Comparison of ENCODE assay signal across 13 cellular contexts in the genomic region with DNA sequence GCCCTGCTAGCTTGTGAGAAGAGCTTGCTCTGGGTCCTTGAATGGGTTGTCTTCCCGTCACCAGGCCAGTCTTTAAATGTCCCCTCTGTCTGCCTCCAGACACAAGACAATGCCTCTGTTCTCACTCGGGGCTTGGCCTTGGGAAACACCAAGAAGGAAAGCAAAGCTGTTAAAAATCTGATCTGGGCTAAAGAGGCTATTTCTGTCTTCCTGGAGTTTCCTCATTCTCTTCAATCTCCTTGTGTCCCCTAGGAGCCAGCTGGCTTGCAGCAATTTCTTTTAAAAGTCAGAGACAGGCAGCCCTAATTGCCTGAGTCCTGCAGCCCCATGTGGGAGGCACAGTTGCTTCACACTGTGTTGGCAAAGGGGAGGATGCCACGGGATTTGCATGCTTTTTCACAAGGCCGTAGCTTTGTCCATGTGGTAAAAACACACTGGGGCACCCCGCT. TPM values are rescaled to one million over a fixed set of nuclear protein-coding genes. Genes with fewer than 3 reads are reported as not detected.
DNase-seq lines count a peak whose midpoint lies in the region; ATAC-seq, FAIRE-seq and TF ChIP-seq lines count a peak whose summit lies in the region.
"Had no signal": no experiment of that assay in that cellular context is flagged by ENCODE, and none has a peak within 500 bp of the region (broad histone marks: within the 10 kb centered on the region; RNA-seq: fewer than 3 reads in every experiment).

No MANE protein-coding gene starts in this region.

- no peak overlapping the region for H2AFZ ChIP-seq in GM12878 (ENCODE audit: control insufficient read depth, low read depth, low read length)

- H3K79me2 ChIP-seq in GM12878 (ENCODE audit: control insufficient read depth, insufficient read depth, low read length) = no peaks in the 10 kb centered on the region

- H3K4me1 Mint-ChIP-seq in stimulated activated naive B cell treated with anti-CD40 and anti-IgM and Interleukin-4, amounts not matched to agents 10 μg/mL and 1 μg/mL and 100 μg/mL, for 72 hours = peaks cover 34 to 53% of the 10 kb centered on the region in 2 donors

- no peak overlapping the region for H3K4me2 ChIP-seq in GM12878 (ENCODE audit: control insufficient read depth, insufficient read depth)

- H3K27me3 Mint-ChIP-seq in stimulated activated naive B cell treated with anti-CD40 and anti-IgM and Interleukin-4, amounts not matched to agents 10 μg/mL and 1 μg/mL and 100 μg/mL, for 72 hours = peaks cover 41 to 44% of the 10 kb centered on the region in 2 donors

- peak overlapping the region; percentile 10 for H3K27ac Mint-ChIP-seq in stimulated activated naive B cell treated with anti-CD40 and anti-IgM and Interleukin-4, amounts not matched to agents 10 μg/mL and 1 μg/mL and 100 μg/mL, for 72 hours

- H3K9ac ChIP-seq in GM12878 (ENCODE audit: control insufficient read depth, insufficient read depth, low read length) = no peak overlapping the region

- no peak for TF ChIP-seq POLR2A in GM12878 (IDR thresholded peaks at IDR 0.05; ENCODE audit: low read depth, low read length)

- no peaks in the 10 kb centered on the region for H3K9me3 Mint-ChIP-seq in stimulated activated naive B cell treated with anti-CD40 and anti-IgM and Interleukin-4, amounts not matched to agents 10 μg/mL and 1 μg/mL and 100 μg/mL, for 72 hours

- no peak for TF ChIP-seq CTCF in GM12878 (IDR thresholded peaks at IDR 0.05 in 2 of 3, conservative IDR thresholded peaks at IDR 0.05 in 1 of 3; ENCODE audit: control insufficient read depth in 2 of 3, extremely low read depth in 1 of 3, insufficient read depth in 1 of 3, low read depth in 3 of 3, low read length in 3 of 3)

- H3K27me3 ChIP-seq in GM12878 (replicated peaks in 1 of 2; ENCODE audit: control insufficient read depth in 2 of 2, insufficient read depth in 2 of 2, low read length in 1 of 2) = no peaks in the 10 kb centered on the region

- H3K9me3 ChIP-seq in GM12878 (replicated peaks; ENCODE audit: control insufficient read depth, insufficient read depth, low read length) = no peaks in the 10 kb centered on the region; the same call in 2 of the 3 replicates
- H3K9me3 ChIP-seq: neutrophil, upper lobe of right lung had no signal

- ATAC-seq in GM12878 = 0 out of 3 replicates have a peak, but pooled peaks have one; percentile 11
- no peak for ATAC-seq in stimulated activated naive B cell treated with anti-CD40 and anti-IgM and Interleukin-4, amounts not matched to agents 10 μg/mL and 1 μg/mL and 100 μg/mL, for 72 hours (replicated peaks)
- ATAC-seq: upper lobe of right lung had no signal

- H3K36me3 ChIP-seq in GM12878 (ENCODE audit: control insufficient read depth in 2 of 2, insufficient read depth in 2 of 2, low read length in 1 of 2) = no peaks in the 10 kb centered on the region
- H3K36me3 ChIP-seq: neutrophil, upper lobe of right lung had no signal

- POLR2A ChIA-PET in GM12878 (lab: Charles Lee) = interaction anchor here (0.6 kb wide), 1 partner anchor 12 kb away, joined by 4 read pairs; no protein-coding TSS in a partner anchor

- no peak for FAIRE-seq in GM12878 (lab: Jason Lieb, UNC)

- H3K4me3 Mint-ChIP-seq in stimulated activated naive B cell treated with anti-CD40 and anti-IgM and Interleukin-4, amounts not matched to agents 10 μg/mL and 1 μg/mL and 100 μg/mL, for 72 hours = no peak overlapping the region

- no peaks in the 10 kb centered on the region for H4K20me1 ChIP-seq in GM12878 (ENCODE audit: control insufficient read depth, insufficient read depth)

- no peak for TF ChIP-seq EP300 in GM12878 (IDR thresholded peaks at IDR 0.05; ENCODE audit: borderline replicate concordance in 1 of 2, control insufficient read depth in 1 of 2, low read depth in 2 of 2, low read length in 2 of 2)

- in situ Hi-C loops in GM12878 (cut with MboI) = loop anchor here (10.0 to 25.0 kb wide), 2 partner anchors 62 to 1864 kb away; partner anchors contain the start of gene TTYH2

- SMC1A ChIA-PET in GM12878 (lab: Charles Lee; ENCODE audit: uncharacterized antibody, unreplicated experiment) = interaction anchor here (0.8 to 1.3 kb wide), 2 partner anchors 20 to 64 kb away, joined by 3 to 6 read pairs; no protein-coding TSS in a partner anchor

- TF ChIP-seq RAD21 in GM12878 (IDR thresholded peaks at IDR 0.05; ENCODE audit: insufficient read depth, low read depth, low read length) = no peak

- CTCF ChIA-PET in GM12878 (lab: Yijun Ruan, JAX) = interaction anchor here (1.4 to 3.0 kb wide), 4 partner anchors 8 to 91 kb away, joined by 4 to 26 read pairs (median 12); partner anchors contain the start of gene GPR142

- H3K4me3 ChIP-seq in GM12878 = no peak overlapping the region
- H3K4me3 ChIP-seq: upper lobe of right lung had no signal

- intact Hi-C loops in GM12878 (cut with micrococcal nuclease; ENCODE audit: unreplicated experiment) = no loop called here

- H3K4me1 ChIP-seq in GM12878 (ENCODE audit: control insufficient read depth, insufficient read depth, low read length) = peaks cover 32% of the 10 kb centered on the region

- H3K27ac ChIP-seq in GM12878 (ENCODE audit: control insufficient read depth, insufficient read depth) = peak overlapping the region; percentile 8; the same call in 1 of the 2 replicates
- H3K27ac ChIP-seq: neutrophil, upper lobe of right lung had no signal

- no peaks in the 10 kb centered on the region for H3K36me3 Mint-ChIP-seq in stimulated activated naive B cell treated with anti-CD40 and anti-IgM and Interleukin-4, amounts not matched to agents 10 μg/mL and 1 μg/mL and 100 μg/mL, for 72 hours

- WGBS in GM12878 (ENCODE audit: insufficient coverage, insufficient replicate concordance, low lambda C conversion rate, missing lambda C conversion rate) = 17% methylated on average over 5 of the region's 5 CpGs

- no TSS peak for BruUV-seq in GM12878 (replicated peaks; lab: Mats Ljungman, UMichigan)

- peak; percentile 25 for DNase-seq in NCI-H2227 (lab: John Stamatoyannopoulos, UW; ENCODE audit: unreplicated experiment)
- no peak for DNase-seq in NCI-H2227 treated with DMSO at 0.1 percent for 48 hours (lab: John Stamatoyannopoulos, UW)
- DNase-seq in GM12878 (ENCODE audit: low read depth, low spot score) = no peak
- DNase-seq in iPS-NIHi11 (ENCODE audit: low spot score) = peak; percentile 5
- no peak for DNase-seq in stimulated activated naive B cell treated with anti-CD40 and anti-IgM and Interleukin-4, amounts not matched to agents 10 μg/mL and 1 μg/mL and 100 μg/mL, for 72 hours
- no peak for DNase-seq in NCI-H345 treated with DMSO at 0.1 percent for 48 hours (lab: John Stamatoyannopoulos, UW; ENCODE audit: unreplicated experiment)
- DNase-seq in NCI-H446 (lab: John Stamatoyannopoulos, UW) = no peak
- no peak for DNase-seq in kidney glomerular epithelial cell (lab: John Stamatoyannopoulos, UW)
- DNase-seq: activated gamma-delta T cell treated with Interleukin-2 at 50 U/mL for 16 hours, NCI-H2107, upper lobe of right lung had no signal

- RAD21 ChIA-PET in GM12878 (lab: Charles Lee; ENCODE audit: unreplicated experiment) = interaction anchor here (1.0 to 2.1 kb wide), 3 partner anchors 8 to 19 kb away, joined by 3 to 11 read pairs (median 6); no protein-coding TSS in a partner anchor

TF ChIP-seq in GM12878, 131 proteins besides CTCF, POLR2A, EP300 and RAD21 (continues in another document):
- TF ChIP-seq HDAC6 (IDR thresholded peaks at IDR 0.05; ENCODE audit: unreplicated experiment) (no peak), BHLHE40 (IDR thresholded peaks at IDR 0.05; ENCODE audit: borderline replicate concordance in 1 of 2, low read depth in 2 of 2, low read length in 1 of 2) (peak in 1 of 2 experiments; percentile 11; a peak in 1 of 4 replicates), POU2F2 (IDR thresholded peaks at IDR 0.05; ENCODE audit: borderline replicate concordance, low read depth, low read length) (peak; percentile 49; the same call in 1 of the 3 replicates), NFYA (IDR thresholded peaks at IDR 0.05; ENCODE audit: borderline replicate concordance, low read depth, low read length) (no peak)

RNA-seq across cellular contexts. Expression of gene DNAI2, which starts 2.6 kb away (rescaled TPM):
- 3.2 and 3.4 TPM in 2 replicates for total RNA-seq in GM12878 (2013; cell fraction: nucleolus; rRNA removed)
- total RNA-seq in GM12878 (2014; rRNA removed) (0.06 TPM in 1 of 2 replicates, not detected in the other), GM12878 (2014; rRNA removed; fragmentation: Illumina TruSeq; extraction: Trizol) (0.13 and 0.14 TPM in 2 replicates), GM12878 (2021) (0.15 and 0.21 TPM in 2 replicates)
- polyA plus RNA-seq in GM12878 (2011; ENCODE audit: low read depth) = 0.20 TPM
- polyA plus RNA-seq in GM12878 (2011; rRNA removed) (1.0 and 1.8 TPM in 2 replicates), GM12878 (2014; fragmentation: Illumina TruSeq; extraction: Trizol) (0.10 TPM in 1 of 2 replicates, not detected in the other), GM12878 (2014; fragmentation: Nextera tagmentation; extraction: Ambion mirVana) (under 1 TPM; 0.04 to 0.08 TPM), GM12878 (2014; rRNA removed) (0.06 and 0.14 TPM in 2 replicates), GM12878 (2016; fragmentation: Nextera tagmentation; extraction: Ambion mirVana) (under 1 TPM; 0.13 to 0.19 TPM)
- polyA plus RNA-seq in GM12878 (2011; cell fraction: cytosol; rRNA removed) = 0.90 and 1.6 TPM in 2 replicates
- 6.5 and 10.4 TPM in 2 replicates for polyA plus RNA-seq in GM12878 (2011; cell fraction: nucleus; rRNA removed)
- polyA plus RNA-seq in GM12878 (2012) = 0.08 and 0.44 TPM in 2 replicates
- 0.73 and 0.93 TPM in 2 replicates for polyA minus RNA-seq in GM12878 (2011; rRNA and poly(A)+ RNA removed)
- 0.62 TPM in 1 of 2 replicates, not detected in the other for polyA minus RNA-seq in GM12878 (2011; cell fraction: cytosol; rRNA and poly(A)+ RNA removed)
- polyA minus RNA-seq in GM12878 (2011; cell fraction: nucleus; rRNA and poly(A)+ RNA removed) = 1.5 and 2.1 TPM in 2 replicates
- total RNA-seq: A172, upper lobe of right lung had no signal

RNA-seq across cellular contexts. Expression of gene KIF19, which starts 49.4 kb away (rescaled TPM):
- not detected in 2 replicates for total RNA-seq in GM12878 (2013; cell fraction: nucleolus; rRNA removed)
- 0.06 TPM in 1 of 2 replicates, not detected in the other for total RNA-seq in GM12878 (2014; rRNA removed)
- not detected in 2 replicates for total RNA-seq in GM12878 (2014; rRNA removed; fragmentation: Illumina TruSeq; extraction: Trizol)
- total RNA-seq in GM12878 (2021) = not detected in 2 replicates
- not detected for polyA plus RNA-seq in GM12878 (2011; ENCODE audit: low read depth)
- 0.07 TPM in 1 of 2 replicates, not detected in the other for polyA plus RNA-seq in GM12878 (2011; rRNA removed)
- polyA plus RNA-seq in GM12878 (2011; cell fraction: cytosol; rRNA removed) = 0.05 and 0.06 TPM in 2 replicates
- polyA plus RNA-seq in GM12878 (2011; cell fraction: nucleus; rRNA removed) = 0.15 and 0.24 TPM in 2 replicates
- polyA plus RNA-seq in GM12878 (2012) = 0.04 and 0.07 TPM in 2 replicates
- polyA plus RNA-seq in GM12878 (2014; fragmentation: Illumina TruSeq; extraction: Trizol) = not detected in 2 replicates
- not detected for polyA plus RNA-seq in GM12878 (2014; fragmentation: Nextera tagmentation; extraction: Ambion mirVana)
- polyA plus RNA-seq in GM12878 (2014; rRNA removed) = 0.03 TPM in 1 of 2 replicates, not detected in the other
- not detected for polyA plus RNA-seq in GM12878 (2016; fragmentation: Nextera tagmentation; extraction: Ambion mirVana)
- polyA minus RNA-seq in GM12878 (2011; rRNA and poly(A)+ RNA removed) = 0.15 TPM in 1 of 2 replicates, not detected in the other
- polyA minus RNA-seq in GM12878 (2011; cell fraction: cytosol; rRNA and poly(A)+ RNA removed) = not detected in 2 replicates
- 0.24 TPM in 1 of 2 replicates, not detected in the other for polyA minus RNA-seq in GM12878 (2011; cell fraction: nucleus; rRNA and poly(A)+ RNA removed)
- total RNA-seq: A172 had no signal

Comparison
In these comparisons a context has a peak if more than half of its experiments do, and no peak if none do; other contexts are left out.
1. DNase-seq: peak in NCI-H2227 (single experiment) and iPS-NIHi11 (single experiment); none in NCI-H2227 treated with DMSO at 0.1 percent for 48 hours (single experiment), GM12878 (single experiment), stimulated activated naive B cell treated with anti-CD40 and anti-IgM and Interleukin-4, amounts not matched to agents 10 μg/mL and 1 μg/mL and 100 μg/mL, for 72 hours (single experiment), NCI-H345 treated with DMSO at 0.1 percent for 48 hours (single experiment), NCI-H446 (0 of 2) and kidney glomerular epithelial cell (single experiment).